In genomic region chr20:46828471-46828870, GRCh38 we compare ENCODE assay signal across 19 cellular contexts.
DNase-seq lines count a peak whose midpoint lies in the region; ATAC-seq, FAIRE-seq and TF ChIP-seq lines count a peak whose summit lies in the region.
"Had no signal": no experiment of that assay in that cellular context is flagged by ENCODE, and none has a peak within 500 bp of the region (broad histone marks: within the 10 kb centered on the region; RNA-seq: fewer than 3 reads in every experiment).

No MANE protein-coding gene starts in this region.

- H4K8ac ChIP-seq in IMR-90 (ENCODE audit: low read depth in 2 of 2, low read length in 2 of 2) = peak overlapping the region; percentile 16 to 55; a peak in 3 of 4 replicates

- peak overlapping the region; percentile 55; the same call in 1 of the 2 replicates for H2AK5ac ChIP-seq in IMR-90 (ENCODE audit: low read depth, low read length)

- H3K36me3 ChIP-seq in IMR-90 (ENCODE audit: control insufficient read depth, insufficient read depth, low read length) = no peaks in the 10 kb centered on the region
- no peaks in the 10 kb centered on the region for H3K36me3 ChIP-seq in bronchial epithelial cell (ENCODE audit: control insufficient read depth, insufficient read depth, low read length)
- no peaks in the 10 kb centered on the region for H3K36me3 ChIP-seq in MM.1S (replicated peaks; ENCODE audit: insufficient read depth, low read length)
- H3K36me3 ChIP-seq: BLaER1 had no signal

- no peak overlapping the region for H3K56ac ChIP-seq in IMR-90 (ENCODE audit: extremely low read depth, insufficient read depth, low read length)

- H3K27me3 ChIP-seq in IMR-90 (ENCODE audit: control insufficient read depth, insufficient read depth, low read length) = no peaks in the 10 kb centered on the region
- no peaks in the 10 kb centered on the region for H3K27me3 ChIP-seq in bronchial epithelial cell (ENCODE audit: control insufficient read depth, insufficient read depth, low read length)
- H3K27me3 ChIP-seq in MM.1S (replicated peaks; ENCODE audit: insufficient read depth, low read length) = no peaks in the 10 kb centered on the region
- H3K27me3 ChIP-seq: BLaER1 had no signal

- peak overlapping the region; percentile 94 for H2BK20ac ChIP-seq in IMR-90 (ENCODE audit: low read depth, low read length)

- no peak overlapping the region for H2AK9ac ChIP-seq in IMR-90 (replicated peaks; ENCODE audit: low read depth, low read length, poor library complexity)

- no peaks in the 10 kb centered on the region for H3K9me3 ChIP-seq in IMR-90 (ENCODE audit: control insufficient read depth, insufficient read depth, low read length)
- no peaks in the 10 kb centered on the region for H3K9me3 ChIP-seq in MM.1S (replicated peaks; ENCODE audit: insufficient read depth, low read length)

- no TSS peak for BruUV-seq in IMR-90 (replicated peaks; lab: Mats Ljungman, UMichigan)

- peak; percentile 84 for ATAC-seq in IMR-90 (ENCODE audit: low read depth)
- ATAC-seq: activated naive CD8-positive, alpha-beta T cell treated with anti-CD3 and anti-CD28 coated beads, Interleukin-2, amount 50 U/mL, for 24 hours; GM23338; natural killer cell treated with Interleukin-12 subunit alpha and Interleukin-12 subunit beta and Interleukin-15 and Interleukin-18, amount 100 ng/mL, for 72 hours; psoas muscle; stimulated activated effector memory CD8-positive, alpha-beta T cell treated with anti-CD3 and anti-CD28 coated beads, Interleukin-12 subunit alpha, Interleukin-12 subunit beta, amount 100 ng/mL, for 72 hours had no signal

- H4K20me1 ChIP-seq in IMR-90 (ENCODE audit: insufficient read depth, low read length) = no peaks in the 10 kb centered on the region
- H4K20me1 ChIP-seq in MM.1S (ENCODE audit: insufficient read depth, low read length) = no peaks in the 10 kb centered on the region
- H4K20me1 ChIP-seq: BLaER1 had no signal

- POLR2A ChIA-PET in IMR-90 (lab: Charles Lee; ENCODE audit: unreplicated experiment) = no interaction called here

- no peak overlapping the region for H2AFZ ChIP-seq in IMR-90 (replicated peaks; ENCODE audit: low read length, poor library complexity)
- no peak overlapping the region for H2AFZ ChIP-seq in MM.1S (ENCODE audit: low read length)

- no peaks in the 10 kb centered on the region for H3K79me2 ChIP-seq in MM.1S (ENCODE audit: low read length)

- H3K4me3 ChIP-seq in IMR-90 (ENCODE audit: insufficient read depth, low read depth, low read length) (no peak overlapping the region), bronchial epithelial cell (ENCODE audit: low read depth, low read length) (no peak overlapping the region), MM.1S (ENCODE audit: low read length) (no peak overlapping the region)
- H3K4me3 ChIP-seq: BLaER1, GM23338, psoas muscle had no signal

- H3K9me2 ChIP-seq in MM.1S (replicated peaks; ENCODE audit: insufficient read depth, low read length) = no peaks in the 10 kb centered on the region

- no peak for TF ChIP-seq RAD21 in IMR-90 (IDR thresholded peaks at IDR 0.05; ENCODE audit: low read length)

- FAIRE-seq in bronchial epithelial cell (lab: Jason Lieb, UNC) (no peak), GM12891 (lab: Jason Lieb, UNC) (no peak)

- peak overlapping the region; percentile 51; the same call in 2 of the 3 replicates for H2BK15ac ChIP-seq in IMR-90 (ENCODE audit: low read depth, low read length)

- 40% methylated on average over 2 of the region's 2 CpGs; no CpG with 5 or more reads in 1 of the 2 experiments for WGBS in IMR-90 (ENCODE audit: extremely low coverage in 2 of 2, insufficient read length in 1 of 2), 2 experiments

- H3F3A ChIP-seq in MM.1S (ENCODE audit: insufficient read depth, low read length) = no peaks in the 10 kb centered on the region

- H3K9me1 ChIP-seq in IMR-90 (ENCODE audit: insufficient read depth, low read length) = peaks cover 18% of the 10 kb centered on the region

- peaks cover 18% of the 10 kb centered on the region for H3K4me1 ChIP-seq in IMR-90 (ENCODE audit: control insufficient read depth, insufficient read depth, low read length)
- H3K4me1 ChIP-seq in MM.1S (ENCODE audit: low read length) = no peaks in the 10 kb centered on the region
- H3K4me1 ChIP-seq: BLaER1, psoas muscle had no signal

- H3K14ac ChIP-seq in IMR-90 (replicated peaks; ENCODE audit: low read depth, low read length) = peak overlapping the region; percentile 41

- DNase-seq in AG20443 (ENCODE audit: low spot score) (peak; percentile 67), IMR-90 (peak; percentile 88), bronchial epithelial cell (ENCODE audit: low read depth) (peak; percentile 62), iris pigment epithelial cell (ENCODE audit: low read depth) (peak; percentile 87), NCI-H524 (lab: John Stamatoyannopoulos, UW) (no peak), MM.1S (no peak), GM12891 (ENCODE audit: insufficient read length, low spot score) (no peak), GM19240 (ENCODE audit: insufficient read length, low spot score) (no peak)
- DNase-seq: activated naive CD8-positive, alpha-beta T cell treated with anti-CD3 and anti-CD28 coated beads, Interleukin-2, amount 50 U/mL, for 24 hours; DMS 273 treated with DMSO at 0.1 percent for 48 hours; NCI-H2081; NCI-H510A treated with DMSO at 0.1 percent for 48 hours; psoas muscle; SIG-M5; stimulated activated CD4-positive, alpha-beta T cell treated with anti-CD3 and anti-CD28 coated beads, Interleukin-12 subunit alpha, Interleukin-12 subunit beta, amount 100 ng/mL, for 4 hours had no signal

- intact Hi-C loops in IMR-90 (cut with micrococcal nuclease) = loop anchor here (2.0 kb wide), 1 partner anchor 70 kb away; no protein-coding TSS in a partner anchor

- peak overlapping the region; percentile 94; the same call in 1 of the 2 replicates for H3K18ac ChIP-seq in IMR-90 (ENCODE audit: low read depth, low read length)

- H3K9ac ChIP-seq in IMR-90 (ENCODE audit: low read depth, low read length) (no peak overlapping the region), MM.1S (ENCODE audit: low read length) (no peak overlapping the region)
- H3K9ac ChIP-seq: BLaER1 had no signal

- H3K23ac ChIP-seq in IMR-90 (ENCODE audit: low read depth, low read length) = peak overlapping the region; percentile 89

- in situ Hi-C loops in IMR-90 (cut with MboI; ENCODE audit: low sequenced_read_pairs) = no loop called here

- no peaks in the 10 kb centered on the region for H3K79me1 ChIP-seq in IMR-90 (ENCODE audit: low read depth in 1 of 2, low read length in 2 of 2)

- H4K5ac ChIP-seq in IMR-90 (ENCODE audit: low read depth, low read length) = peak overlapping the region; percentile 82

- no peak for TF ChIP-seq POLR2A in IMR-90 (IDR thresholded peaks at IDR 0.05; ENCODE audit: low read depth, low read length)
- no peak for TF ChIP-seq POLR2A in GM12891 (IDR thresholded peaks at IDR 0.05; ENCODE audit: low read depth, low read length)

- peak overlapping the region; percentile 97 for H2BK120ac ChIP-seq in IMR-90 (ENCODE audit: low read depth, low read length)

- TF ChIP-seq CTCF in IMR-90 (conservative IDR thresholded peaks at IDR 0.05; ENCODE audit: low read depth, low read length) (no peak), bronchial epithelial cell (IDR thresholded peaks at IDR 0.05; ENCODE audit: insufficient read depth, low read length, severe bottlenecking) (no peak), MM.1S (IDR thresholded peaks at IDR 0.05; ENCODE audit: low read length) (no peak)

- H2BK5ac ChIP-seq in IMR-90 (ENCODE audit: low read depth, low read length, poor library complexity, severe bottlenecking) = peak overlapping the region; percentile 85

- H3K27ac ChIP-seq in IMR-90 (ENCODE audit: insufficient read depth, low read length) = peak overlapping the region; percentile 33; the same call in 1 of the 2 replicates
- no peak overlapping the region for H3K27ac ChIP-seq in MM.1S (ENCODE audit: low read length)
- H3K27ac ChIP-seq: BLaER1, psoas muscle had no signal

- peak overlapping the region; percentile 59; the same call in 1 of the 2 replicates for H4K91ac ChIP-seq in IMR-90 (ENCODE audit: insufficient read depth, low read depth, low read length)

- H3K4ac ChIP-seq in IMR-90 (ENCODE audit: low read depth, low read length) = peak overlapping the region; percentile 92

- CTCF ChIA-PET in IMR-90 (lab: Yijun Ruan, JAX) = no interaction called here

- peak overlapping the region; percentile 61; the same call in 1 of the 2 replicates for H3K4me2 ChIP-seq in IMR-90 (ENCODE audit: low read depth, low read length)
- no peak overlapping the region for H3K4me2 ChIP-seq in MM.1S (ENCODE audit: low read depth, low read length)
- H3K4me2 ChIP-seq: BLaER1, GM23338 had no signal

- dilution Hi-C loops in IMR-90 (cut with HindIII; ENCODE audit: low sequenced_read_pairs, unreplicated experiment) = no loop called here

TF ChIP-seq in IMR-90, 13 proteins besides CTCF, POLR2A, EP300 and RAD21 (continues in another document):
- no peak for TF ChIP-seq ELK1 (IDR thresholded peaks at IDR 0.05; ENCODE audit: borderline replicate concordance, low read depth, low read length)
- TF ChIP-seq SMC3 (IDR thresholded peaks at IDR 0.05; ENCODE audit: low read depth, low read length) = no peak
- TF ChIP-seq MAFK (IDR thresholded peaks at IDR 0.05; ENCODE audit: low read depth, low read length) = no peak
- TF ChIP-seq CEBPB (IDR thresholded peaks at IDR 0.05; ENCODE audit: low read depth, low read length) = peak; percentile 93

TF ChIP-seq in GM12891, 5 proteins besides CTCF, POLR2A, EP300 and RAD21:
- no peak for TF ChIP-seq SPI1 (IDR thresholded peaks at IDR 0.05; ENCODE audit: low read depth, low read length)
- no peak for TF ChIP-seq POLR2AphosphoS5 (IDR thresholded peaks at IDR 0.05; ENCODE audit: low read depth, low read length)
- TF ChIP-seq POU2F2 (IDR thresholded peaks at IDR 0.05; ENCODE audit: low read depth, low read length) = no peak
- TF ChIP-seq PAX5 (IDR thresholded peaks at IDR 0.05; ENCODE audit: insufficient read depth, low read length, severe bottlenecking) = no peak

Comparison
In these comparisons a context has a peak if more than half of its experiments do, and no peak if none do; other contexts are left out.
1. DNase-seq: peak in AG20443 (single experiment), IMR-90 (single experiment), bronchial epithelial cell (single experiment) and iris pigment epithelial cell (single experiment); none in NCI-H524 (0 of 2), MM.1S (single experiment), GM12891 (single experiment) and GM19240 (single experiment).